8 cellular contexts compared by ENCODE assay signal in genomic region chr3:138186803-138187295, GRCh38. TPM values are rescaled to one million over a fixed set of nuclear protein-coding genes. Genes with fewer than 3 reads are reported as not detected.
DNase-seq lines count a peak whose midpoint lies in the region; ATAC-seq and TF ChIP-seq lines count a peak whose summit lies in the region.

No MANE protein-coding gene starts in this region.

- peak overlapping the region; percentile 98 for H3K27ac Mint-ChIP-seq in Calu3 (ENCODE audit: unreplicated experiment)

- H3K36me3 ChIP-seq in Peyer's patch (peaks cover 0 to 3% (median 0%) of the 10 kb centered on the region in 3 donors), ovary (no peaks in the 10 kb centered on the region), thymus (ENCODE audit: control insufficient read depth, insufficient read depth) (no peaks in the 10 kb centered on the region)

- H3K4me3 ChIP-seq in Peyer's patch (peak overlapping the region; percentile 74 to 94 (median 87)), ovary (peak overlapping the region; percentile 87), thymus (ENCODE audit: low read length) (peak overlapping the region; percentile 84)

- TF ChIP-seq CTCF in Calu3 (IDR thresholded peaks at IDR 0.05; ENCODE audit: unreplicated experiment) (no peak), Peyer's patch (IDR thresholded peaks at IDR 0.05) (no peak), ovary (IDR thresholded peaks at IDR 0.05) (no peak)

- H3K4me1 ChIP-seq in Peyer's patch (peaks cover 0 to 32% (median 1%) of the 10 kb centered on the region in 4 donors), ovary (ENCODE audit: insufficient read depth) (peaks cover 4% of the 10 kb centered on the region), thymus (ENCODE audit: control insufficient read depth, insufficient read depth, low read length) (peaks cover 4% of the 10 kb centered on the region)

- H3K9me3 Mint-ChIP-seq in Calu3 (ENCODE audit: low read depth, unreplicated experiment) = no peaks in the 10 kb centered on the region

- 0 to 1% (median 1%) methylated on average over 25 of the region's 25 CpGs for WGBS in ovary, 3 donors
- WGBS in thymus = under 1% methylated on average over 25 of the region's 25 CpGs

- ATAC-seq in GM21381 (IDR thresholded peaks at IDR 0.05; ENCODE audit: unreplicated experiment) = peak; percentile 89

- no TSS peak for BruUV-seq in Calu3 (replicated peaks; lab: Mats Ljungman, UMichigan)

- peaks cover 32% of the 10 kb centered on the region for H3K4me1 Mint-ChIP-seq in Calu3 (ENCODE audit: low read depth, unreplicated experiment)

- CTCF ChIA-PET in Calu3 (lab: Charles Lee) = interaction anchor here (0.7 to 2.4 kb wide), 8 partner anchors 10 to 1154 kb away, joined by 3 to 20 read pairs (median 4); partner anchors contain the start of gene DBR1

- H3K36me3 Mint-ChIP-seq in Calu3 (ENCODE audit: insufficient read depth, unreplicated experiment) = peaks cover 26% of the 10 kb centered on the region

- H3K9me3 ChIP-seq in Peyer's patch = no peaks in the 10 kb centered on the region
- H3K9me3 ChIP-seq in ovary = no peaks in the 10 kb centered on the region
- no peaks in the 10 kb centered on the region for H3K9me3 ChIP-seq in thymus (ENCODE audit: control insufficient read depth)

- H3K27me3 Mint-ChIP-seq in Calu3 (ENCODE audit: unreplicated experiment) = no peaks in the 10 kb centered on the region

- no peaks in the 10 kb centered on the region for H3K27me3 ChIP-seq in Peyer's patch
- H3K27me3 ChIP-seq in ovary = no peaks in the 10 kb centered on the region
- peaks cover 7% of the 10 kb centered on the region for H3K27me3 ChIP-seq in thymus (ENCODE audit: control insufficient read depth, insufficient read depth)

- peak overlapping the region; percentile 92 for H3K4me3 Mint-ChIP-seq in Calu3 (ENCODE audit: low read depth, unreplicated experiment)

- no peak for TF ChIP-seq EP300 in ovary (IDR thresholded peaks at IDR 0.05)

- no peak for TF ChIP-seq POLR2A in Peyer's patch (IDR thresholded peaks at IDR 0.05)
- no peak for TF ChIP-seq POLR2A in ovary (IDR thresholded peaks at IDR 0.05)

- peak overlapping the region; percentile 89 to 96 (median 92) for H3K27ac ChIP-seq in Peyer's patch
- peak overlapping the region; percentile 80 to 94 for H3K27ac ChIP-seq in ovary
- peak overlapping the region; percentile 92 for H3K27ac ChIP-seq in thymus (ENCODE audit: low read depth)

- intact Hi-C loops in Calu3 (cut with micrococcal nuclease; ENCODE audit: unreplicated experiment) = loop anchor here (10.0 kb wide), 1 partner anchor 408 kb away; the partner anchor contains the start of gene CEP70
- intact Hi-C loops in ovary (cut with DNase I) = no loop called here

- peak; percentile 96 for DNase-seq in Calu3
- peak; percentile 92 for DNase-seq in HT-29 (ENCODE audit: low spot score)
- DNase-seq in Peyer's patch = peak; percentile 88 to 95 (median 93)
- DNase-seq in activated effector memory CD4-positive, alpha-beta T cell treated with anti-CD3 and anti-CD28 coated beads, Interleukin-2, amount 50 U/mL, for 16 hours = peak; percentile 96
- peak; percentile 88 for DNase-seq in glomerular visceral epithelial cell (ENCODE audit: extremely low spot score)
- peak; percentile 86 to 93 (median 89) for DNase-seq in ovary

RNA-seq across cellular contexts. Expression of gene ARMC8, which starts 0.3 kb away (rescaled TPM):
- total RNA-seq in Calu3 (2022) (78.7 and 80.9 TPM in 2 replicates), Peyer's patch (10 to 100 TPM; 35.7 to 77.2 (median 56.3) TPM), ovary (10 to 100 TPM; 34.3 to 49.2 (median 45.8) TPM)
- 21.7 and 26.6 TPM in 2 replicates for total RNA-seq in HT-29 (2014; rRNA removed; shearing (Covaris generic))
- polyA plus RNA-seq in ovary (10 to 100 TPM; 14.3 to 24.4 TPM), thymus (29.2 TPM)

RNA-seq across cellular contexts. Expression of gene DBR1, which starts 12.1 kb away (rescaled TPM):
- total RNA-seq in Calu3 (2022) = 30.8 and 32.8 TPM in 2 replicates
- total RNA-seq in HT-29 (2014; rRNA removed; shearing (Covaris generic)) = 9.1 and 10.9 TPM in 2 replicates
- 10 to 100 TPM in 1 of 4 donors, 1 to 10 TPM in 3; 6.3 to 24.8 (median 8.6) TPM for total RNA-seq in Peyer's patch
- total RNA-seq in ovary = 10 to 100 TPM in 6 of 7 donors, 1 to 10 TPM in 1; 8.5 to 16.0 (median 15.0) TPM
- 10 to 100 TPM in 1 of 2 donors, 1 to 10 TPM in 1; 8.6 to 14.7 TPM for polyA plus RNA-seq in ovary
- 12.7 TPM for polyA plus RNA-seq in thymus

RNA-seq across cellular contexts. Expression of gene A4GNT, which starts 54.7 kb away (rescaled TPM):
- not detected in 2 replicates for total RNA-seq in Calu3 (2022)
- not detected in 2 replicates for total RNA-seq in HT-29 (2014; rRNA removed; shearing (Covaris generic))
- not detected for total RNA-seq in Peyer's patch
- total RNA-seq in ovary = not detected
- not detected for polyA plus RNA-seq in ovary
- polyA plus RNA-seq in thymus = not detected

Comparison
In these comparisons a context has a peak if more than half of its experiments do, and no peak if none do; other contexts are left out.
1. Peak in every context shown above with its lines: DNase-seq, ATAC-seq, H3K4me3 ChIP-seq and H3K27ac ChIP-seq.